In genomic region chr2:233164117-233164516, GRCh38 we compare ENCODE assay signal across 1 cellular context.
TF ChIP-seq lines count a peak whose summit lies in the region.

No MANE protein-coding gene starts in this region.

TF ChIP-seq in K562, 482 proteins besides CTCF, POLR2A, EP300 and RAD21:
- no peak for TF ChIP-seq ZBTB9 (CRISPR knock-in tag; IDR thresholded peaks at IDR 0.05)
- TF ChIP-seq ZKSCAN3 (CRISPR knock-in tag; IDR thresholded peaks at IDR 0.05): no peak
- TF ChIP-seq PHF8 (IDR thresholded peaks at IDR 0.05; ENCODE audit: borderline replicate concordance, low read length): no peak
- TF ChIP-seq KAT7 (CRISPR knock-in tag; IDR thresholded peaks at IDR 0.05; ENCODE audit: borderline replicate concordance): no peak
- TF ChIP-seq SNIP1 (IDR thresholded peaks at IDR 0.05; ENCODE audit: low read depth): no peak
- TF ChIP-seq STAG1 (CRISPR knock-in tag; IDR thresholded peaks at IDR 0.05; ENCODE audit: borderline replicate concordance): no peak
- no peak for TF ChIP-seq BRD9 (IDR thresholded peaks at IDR 0.05; ENCODE audit: low read depth, partially characterized antibody)
- TF ChIP-seq SAFB (IDR thresholded peaks at IDR 0.05; ENCODE audit: borderline replicate concordance, low read depth, low read length): no peak
- no peak for TF ChIP-seq XRCC5 (IDR thresholded peaks at IDR 0.05; ENCODE audit: low read depth, low read length)
- no peak for TF ChIP-seq ZNF644 (tag; IDR thresholded peaks at IDR 0.05; ENCODE audit: low read depth)
- TF ChIP-seq ZZZ3 (IDR thresholded peaks at IDR 0.05): no peak
- TF ChIP-seq, protein P1, sequence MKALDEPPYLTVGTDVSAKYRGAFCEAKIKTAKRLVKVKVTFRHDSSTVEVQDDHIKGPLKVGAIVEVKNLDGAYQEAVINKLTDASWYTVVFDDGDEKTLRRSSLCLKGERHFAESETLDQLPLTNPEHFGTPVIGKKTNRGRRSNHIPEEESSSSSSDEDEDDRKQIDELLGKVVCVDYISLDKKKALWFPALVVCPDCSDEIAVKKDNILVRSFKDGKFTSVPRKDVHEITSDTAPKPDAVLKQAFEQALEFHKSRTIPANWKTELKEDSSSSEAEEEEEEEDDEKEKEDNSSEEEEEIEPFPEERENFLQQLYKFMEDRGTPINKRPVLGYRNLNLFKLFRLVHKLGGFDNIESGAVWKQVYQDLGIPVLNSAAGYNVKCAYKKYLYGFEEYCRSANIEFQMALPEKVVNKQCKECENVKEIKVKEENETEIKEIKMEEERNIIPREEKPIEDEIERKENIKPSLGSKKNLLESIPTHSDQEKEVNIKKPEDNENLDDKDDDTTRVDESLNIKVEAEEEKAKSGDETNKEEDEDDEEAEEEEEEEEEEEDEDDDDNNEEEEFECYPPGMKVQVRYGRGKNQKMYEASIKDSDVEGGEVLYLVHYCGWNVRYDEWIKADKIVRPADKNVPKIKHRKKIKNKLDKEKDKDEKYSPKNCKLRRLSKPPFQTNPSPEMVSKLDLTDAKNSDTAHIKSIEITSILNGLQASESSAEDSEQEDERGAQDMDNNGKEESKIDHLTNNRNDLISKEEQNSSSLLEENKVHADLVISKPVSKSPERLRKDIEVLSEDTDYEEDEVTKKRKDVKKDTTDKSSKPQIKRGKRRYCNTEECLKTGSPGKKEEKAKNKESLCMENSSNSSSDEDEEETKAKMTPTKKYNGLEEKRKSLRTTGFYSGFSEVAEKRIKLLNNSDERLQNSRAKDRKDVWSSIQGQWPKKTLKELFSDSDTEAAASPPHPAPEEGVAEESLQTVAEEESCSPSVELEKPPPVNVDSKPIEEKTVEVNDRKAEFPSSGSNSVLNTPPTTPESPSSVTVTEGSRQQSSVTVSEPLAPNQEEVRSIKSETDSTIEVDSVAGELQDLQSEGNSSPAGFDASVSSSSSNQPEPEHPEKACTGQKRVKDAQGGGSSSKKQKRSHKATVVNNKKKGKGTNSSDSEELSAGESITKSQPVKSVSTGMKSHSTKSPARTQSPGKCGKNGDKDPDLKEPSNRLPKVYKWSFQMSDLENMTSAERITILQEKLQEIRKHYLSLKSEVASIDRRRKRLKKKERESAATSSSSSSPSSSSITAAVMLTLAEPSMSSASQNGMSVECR (CRISPR knock-in tag; IDR thresholded peaks at IDR 0.05): no peak
- no peak for TF ChIP-seq L3MBTL2 (IDR thresholded peaks at IDR 0.05)
- TF ChIP-seq, protein P2, sequence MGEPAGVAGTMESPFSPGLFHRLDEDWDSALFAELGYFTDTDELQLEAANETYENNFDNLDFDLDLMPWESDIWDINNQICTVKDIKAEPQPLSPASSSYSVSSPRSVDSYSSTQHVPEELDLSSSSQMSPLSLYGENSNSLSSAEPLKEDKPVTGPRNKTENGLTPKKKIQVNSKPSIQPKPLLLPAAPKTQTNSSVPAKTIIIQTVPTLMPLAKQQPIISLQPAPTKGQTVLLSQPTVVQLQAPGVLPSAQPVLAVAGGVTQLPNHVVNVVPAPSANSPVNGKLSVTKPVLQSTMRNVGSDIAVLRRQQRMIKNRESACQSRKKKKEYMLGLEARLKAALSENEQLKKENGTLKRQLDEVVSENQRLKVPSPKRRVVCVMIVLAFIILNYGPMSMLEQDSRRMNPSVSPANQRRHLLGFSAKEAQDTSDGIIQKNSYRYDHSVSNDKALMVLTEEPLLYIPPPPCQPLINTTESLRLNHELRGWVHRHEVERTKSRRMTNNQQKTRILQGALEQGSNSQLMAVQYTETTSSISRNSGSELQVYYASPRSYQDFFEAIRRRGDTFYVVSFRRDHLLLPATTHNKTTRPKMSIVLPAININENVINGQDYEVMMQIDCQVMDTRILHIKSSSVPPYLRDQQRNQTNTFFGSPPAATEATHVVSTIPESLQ (CRISPR knock-in tag; IDR thresholded peaks at IDR 0.05): no peak
- no peak for TF ChIP-seq ZNF282 (CRISPR knock-in tag; IDR thresholded peaks at IDR 0.05)
- no peak for TF ChIP-seq PCBP1 (IDR thresholded peaks at IDR 0.05; ENCODE audit: low read depth, low read length, poor library complexity, severe bottlenecking)
